ENCODE assay signal across 19 cellular contexts in genomic region chr17:27459433-27459832, GRCh38. TPM values are rescaled to one million over a fixed set of nuclear protein-coding genes. Genes with fewer than 3 reads are reported as not detected.
A peak's percentile ranks its signal among the peaks of the same experiment; 100 is the strongest.
DNase-seq lines count a peak whose midpoint lies in the region; ATAC-seq, FAIRE-seq and TF ChIP-seq lines count a peak whose summit lies in the region.
"Had no signal": no experiment of that assay in that cellular context is flagged by ENCODE, and none has a peak within 500 bp of the region (broad histone marks: within the 10 kb centered on the region; RNA-seq: fewer than 3 reads in every experiment).

No MANE protein-coding gene starts in this region.

- peaks cover 0 to 2% of the 10 kb centered on the region in 2 experiments for H3K36me3 ChIP-seq in mesenchymal stem cell (ENCODE audit: control insufficient read depth in 1 of 2, insufficient read depth in 2 of 2, low read depth in 1 of 2, low read length in 2 of 2)
- H3K36me3 ChIP-seq in mucosa of descending colon (ENCODE audit: low read depth) = no peaks in the 10 kb centered on the region
- H3K36me3 ChIP-seq: breast epithelium had no signal

- FAIRE-seq in frontal cortex (lab: Jason Lieb, UNC) = no peak

- H3K9me3 ChIP-seq in mesenchymal stem cell (ENCODE audit: control insufficient read depth, low read length) = no peaks in the 10 kb centered on the region
- H3K9me3 ChIP-seq in mucosa of descending colon = no peaks in the 10 kb centered on the region
- H3K9me3 ChIP-seq: breast epithelium had no signal

- H3K4ac ChIP-seq in mesenchymal stem cell (ENCODE audit: low read depth in 1 of 2, low read length in 2 of 2) = no peak overlapping the region

- no peak overlapping the region for H3K18ac ChIP-seq in mesenchymal stem cell (ENCODE audit: low read depth in 1 of 2, low read length in 2 of 2)

- no peak for DNase-seq in activated naive CD8-positive, alpha-beta T cell treated with anti-CD3 and anti-CD28 coated beads, Interleukin-2, amount 50 U/mL, for 24 hours
- no peak for DNase-seq in activated naive CD8-positive, alpha-beta T cell treated with anti-CD3 and anti-CD28 coated beads for 36 hours
- DNase-seq in mesenchymal stem cell = peak; percentile 24
- DNase-seq in mucosa of descending colon = no peak
- DNase-seq in epidermal melanocyte (ENCODE audit: insufficient read length, low spot score) = no peak
- no peak for DNase-seq in NOMO-1 treated with dmso at 0.1 percent for 144 hours (lab: John Stamatoyannopoulos, UW; ENCODE audit: unreplicated experiment)
- DNase-seq in frontal cortex (ENCODE audit: low spot score in 2 of 2) = no peak
- DNase-seq: activated naive CD8-positive, alpha-beta T cell treated with anti-CD3 and anti-CD28 coated beads, Interleukin-2, amount 10 ng/mL, durations not matched to agents 7 days and 5 days; GF-D8; MV-4-11; NCI-H1694 treated with DMSO at 0.1 percent for 48 hours; NCI-H748 treated with DMSO at 0.1 percent for 48 hours; occipital lobe; SHP77 treated with DMSO at 0.1 percent for 48 hours; stimulated activated CD4-positive, alpha-beta T cell treated with anti-CD3 and anti-CD28 coated beads, Interleukin-15, amount 100 ng/mL, for 24 hours; T-helper 17 cell had no signal

- no peak overlapping the region for H3K4me3 ChIP-seq in mesenchymal stem cell (ENCODE audit: insufficient read depth in 1 of 2, low read depth in 1 of 2, low read length in 2 of 2)
- no peak overlapping the region for H3K4me3 ChIP-seq in mucosa of descending colon
- H3K4me3 ChIP-seq: breast epithelium had no signal

- H3K79me1 ChIP-seq in mesenchymal stem cell (replicated peaks; ENCODE audit: low read length, poor library complexity, severe bottlenecking) = peaks cover 16% of the 10 kb centered on the region

- 42% methylated on average over 7 of the region's 7 CpGs for WGBS in mesenchymal stem cell

- H3K36me3 Mint-ChIP-seq in activated naive CD8-positive, alpha-beta T cell treated with anti-CD3 and anti-CD28 coated beads, Interleukin-2, amount 50 U/mL, for 24 hours (ENCODE audit: low read depth) = peaks cover 3% of the 10 kb centered on the region
- peaks cover 24% of the 10 kb centered on the region for H3K36me3 Mint-ChIP-seq in activated naive CD8-positive, alpha-beta T cell treated with anti-CD3 and anti-CD28 coated beads for 36 hours
- no peaks in the 10 kb centered on the region for H3K36me3 Mint-ChIP-seq in brain

- H3K27ac Mint-ChIP-seq in activated naive CD8-positive, alpha-beta T cell treated with anti-CD3 and anti-CD28 coated beads, Interleukin-2, amount 50 U/mL, for 24 hours = peak overlapping the region; percentile 49
- no peak overlapping the region for H3K27ac Mint-ChIP-seq in activated naive CD8-positive, alpha-beta T cell treated with anti-CD3 and anti-CD28 coated beads for 36 hours
- peak overlapping the region in 3 of 5 experiments; percentile 83 to 97 (median 92) for H3K27ac Mint-ChIP-seq in brain
- H3K27ac Mint-ChIP-seq: activated naive CD8-positive, alpha-beta T cell treated with anti-CD3 and anti-CD28 coated beads, Interleukin-2, amount 10 ng/mL, durations not matched to agents 7 days and 5 days; T-helper 17 cell had no signal

- H3K4me1 ChIP-seq in mesenchymal stem cell (ENCODE audit: control insufficient read depth, insufficient read depth, low read depth, low read length) (peaks cover 31% of the 10 kb centered on the region), mucosa of descending colon (ENCODE audit: low read depth) (peaks cover 9% of the 10 kb centered on the region)
- H3K4me1 ChIP-seq: breast epithelium had no signal

- no peak overlapping the region for H3K4me2 ChIP-seq in mesenchymal stem cell (ENCODE audit: low read length, poor library complexity, severe bottlenecking)

- H4K8ac ChIP-seq in mesenchymal stem cell (ENCODE audit: low read length) = no peak overlapping the region

- H4K91ac ChIP-seq in mesenchymal stem cell (ENCODE audit: low read length) = no peak overlapping the region

- H3K4me3 Mint-ChIP-seq in activated naive CD8-positive, alpha-beta T cell treated with anti-CD3 and anti-CD28 coated beads, Interleukin-2, amount 50 U/mL, for 24 hours = peak overlapping the region; percentile 93
- H3K4me3 Mint-ChIP-seq in activated naive CD8-positive, alpha-beta T cell treated with anti-CD3 and anti-CD28 coated beads for 36 hours = no peak overlapping the region
- peak overlapping the region in 4 of 5 experiments; percentile 55 to 97 (median 95) for H3K4me3 Mint-ChIP-seq in brain
- H3K4me3 Mint-ChIP-seq: T-helper 17 cell had no signal

- no peak overlapping the region for H2AFZ ChIP-seq in mesenchymal stem cell (ENCODE audit: low read depth, low read length)

- intact Hi-C loops in mucosa of descending colon (cut with DNase I, micrococcal nuclease) = loop anchor here in 1 of 2 donors (10.0 kb wide), 1 partner anchor 145 kb away; no protein-coding TSS in a partner anchor

- H3K9me3 Mint-ChIP-seq in activated naive CD8-positive, alpha-beta T cell treated with anti-CD3 and anti-CD28 coated beads, Interleukin-2, amount 50 U/mL, for 24 hours = no peaks in the 10 kb centered on the region
- H3K9me3 Mint-ChIP-seq in activated naive CD8-positive, alpha-beta T cell treated with anti-CD3 and anti-CD28 coated beads for 36 hours = no peaks in the 10 kb centered on the region
- no peaks in the 10 kb centered on the region for H3K9me3 Mint-ChIP-seq in brain
- H3K9me3 Mint-ChIP-seq: activated naive CD8-positive, alpha-beta T cell treated with anti-CD3 and anti-CD28 coated beads, Interleukin-2, amount 10 ng/mL, durations not matched to agents 7 days and 5 days had no signal

- H2BK120ac ChIP-seq in mesenchymal stem cell (ENCODE audit: low read depth, low read length) = no peak overlapping the region

- no peak overlapping the region for H2BK5ac ChIP-seq in mesenchymal stem cell (ENCODE audit: low read depth, low read length, poor library complexity, severe bottlenecking)

- no peak overlapping the region for H2BK15ac ChIP-seq in mesenchymal stem cell (ENCODE audit: low read depth, poor library complexity, severe bottlenecking)

- peaks cover 65% of the 10 kb centered on the region for H3K4me1 Mint-ChIP-seq in activated naive CD8-positive, alpha-beta T cell treated with anti-CD3 and anti-CD28 coated beads, Interleukin-2, amount 50 U/mL, for 24 hours
- H3K4me1 Mint-ChIP-seq in activated naive CD8-positive, alpha-beta T cell treated with anti-CD3 and anti-CD28 coated beads for 36 hours = peaks cover 53% of the 10 kb centered on the region
- H3K4me1 Mint-ChIP-seq in brain = peaks cover 71% of the 10 kb centered on the region

- no peak overlapping the region for H3K14ac ChIP-seq in mesenchymal stem cell (ENCODE audit: low read length in 2 of 2)

- ATAC-seq in activated naive CD8-positive, alpha-beta T cell treated with anti-CD3 and anti-CD28 coated beads, Interleukin-2, amount 50 U/mL, for 24 hours = no peak
- no peak for ATAC-seq in mucosa of descending colon
- ATAC-seq: right cardiac atrium, T-helper 17 cell had no signal

- peak overlapping the region in 1 of 2 experiments; percentile 6 for H2BK12ac ChIP-seq in mesenchymal stem cell (ENCODE audit: low read length in 2 of 2)

- TF ChIP-seq CTCF in brain (conservative IDR thresholded peaks at IDR 0.05) (no peak), mucosa of descending colon (IDR thresholded peaks at IDR 0.05) (no peak)

- H3K27me3 ChIP-seq in mesenchymal stem cell (ENCODE audit: control insufficient read depth in 1 of 2, insufficient read depth in 1 of 2, low read length in 2 of 2) = no peaks in the 10 kb centered on the region
- H3K27me3 ChIP-seq: breast epithelium had no signal

- H3K27me3 Mint-ChIP-seq in activated naive CD8-positive, alpha-beta T cell treated with anti-CD3 and anti-CD28 coated beads, Interleukin-2, amount 50 U/mL, for 24 hours = no peaks in the 10 kb centered on the region
- no peaks in the 10 kb centered on the region for H3K27me3 Mint-ChIP-seq in activated naive CD8-positive, alpha-beta T cell treated with anti-CD3 and anti-CD28 coated beads for 36 hours
- H3K27me3 Mint-ChIP-seq in brain = peaks cover 5% of the 10 kb centered on the region
- H3K27me3 Mint-ChIP-seq: activated naive CD8-positive, alpha-beta T cell treated with anti-CD3 and anti-CD28 coated beads, Interleukin-2, amount 10 ng/mL, durations not matched to agents 7 days and 5 days; T-helper 17 cell had no signal

- no peak overlapping the region for H3K9ac ChIP-seq in mesenchymal stem cell (ENCODE audit: low read length)

- H3K23ac ChIP-seq in mesenchymal stem cell (ENCODE audit: low read length in 2 of 2) = no peak overlapping the region

- no peak overlapping the region for H3K27ac ChIP-seq in mesenchymal stem cell (ENCODE audit: low read length, poor library complexity, severe bottlenecking)
- H3K27ac ChIP-seq: breast epithelium had no signal

- peak overlapping the region; percentile 47 for H2AK5ac ChIP-seq in mesenchymal stem cell (ENCODE audit: low read length, severe bottlenecking)

RNA-seq across cellular contexts. Expression of gene KSR1, which starts 3.2 kb away (rescaled TPM):
- total RNA-seq in activated naive CD8-positive, alpha-beta T cell treated with anti-CD3 and anti-CD28 coated beads for 36 hours = 10 to 100 TPM; 58.9 to 62.5 TPM
- 12.5 TPM for polyA plus RNA-seq in brain (ENCODE audit: insufficient read depth, low read depth, low replicate concordance)
- polyA plus RNA-seq in mesenchymal stem cell (2013, experiment 1 of 2) = 20.6 TPM
- 20.0 TPM for polyA plus RNA-seq in mesenchymal stem cell (2013, experiment 2 of 2)
- total RNA-seq in mucosa of descending colon (10 to 100 TPM; 20.5 to 50.4 (median 21.3) TPM), frontal cortex (12.6 TPM)
